Comparison of ENCODE assay signal across 9 cellular contexts in genomic region chr5:95959051-95959963, GRCh38. TPM values are rescaled to one million over a fixed set of nuclear protein-coding genes. Genes with fewer than 3 reads are reported as not detected.
DNase-seq lines count a peak whose midpoint lies in the region; ATAC-seq and FAIRE-seq lines count a peak whose summit lies in the region.
"Had no signal": no experiment of that assay in that cellular context is flagged by ENCODE, and none has a peak within 500 bp of the region (broad histone marks: within the 10 kb centered on the region; RNA-seq: fewer than 3 reads in every experiment).

No MANE protein-coding gene starts in this region.

- H3K27ac Mint-ChIP-seq in activated T-helper 17 cell treated with anti-CD3 and anti-CD28 coated beads, Interleukin-2, amount 50 U/mL, for 72 hours: peak overlapping the region; percentile 100
- H3K27ac Mint-ChIP-seq in stimulated activated naive B cell treated with anti-CD40 and anti-IgM and Interleukin-4, amounts not matched to agents 10 μg/mL and 1 μg/mL and 100 μg/mL, for 72 hours: no peak overlapping the region

- peak overlapping the region; percentile 99 for H3K4me3 Mint-ChIP-seq in activated T-helper 17 cell treated with anti-CD3 and anti-CD28 coated beads, Interleukin-2, amount 50 U/mL, for 72 hours
- H3K4me3 Mint-ChIP-seq in stimulated activated naive B cell treated with anti-CD40 and anti-IgM and Interleukin-4, amounts not matched to agents 10 μg/mL and 1 μg/mL and 100 μg/mL, for 72 hours: peak overlapping the region; percentile 95 to 99

- H3K36me3 Mint-ChIP-seq in activated T-helper 17 cell treated with anti-CD3 and anti-CD28 coated beads, Interleukin-2, amount 50 U/mL, for 72 hours (ENCODE audit: low read depth): peaks cover 79% of the 10 kb centered on the region
- peaks cover 10 to 27% of the 10 kb centered on the region in 2 donors for H3K36me3 Mint-ChIP-seq in stimulated activated naive B cell treated with anti-CD40 and anti-IgM and Interleukin-4, amounts not matched to agents 10 μg/mL and 1 μg/mL and 100 μg/mL, for 72 hours

- H3K27me3 Mint-ChIP-seq in activated T-helper 17 cell treated with anti-CD3 and anti-CD28 coated beads, Interleukin-2, amount 50 U/mL, for 72 hours: no peaks in the 10 kb centered on the region
- peaks cover 0 to 7% of the 10 kb centered on the region in 2 donors for H3K27me3 Mint-ChIP-seq in stimulated activated naive B cell treated with anti-CD40 and anti-IgM and Interleukin-4, amounts not matched to agents 10 μg/mL and 1 μg/mL and 100 μg/mL, for 72 hours

- peak; percentile 40 for DNase-seq in DMS53 (lab: John Stamatoyannopoulos, UW)
- no peak for DNase-seq in DMS53 treated with DMSO at 0.1 percent for 48 hours (lab: John Stamatoyannopoulos, UW; ENCODE audit: unreplicated experiment)
- peak; percentile 17 for DNase-seq in iPS-NIHi11 (ENCODE audit: low spot score)
- no peak for DNase-seq in stimulated activated naive B cell treated with anti-CD40 and anti-IgM and Interleukin-4, amounts not matched to agents 10 μg/mL and 1 μg/mL and 100 μg/mL, for 72 hours
- no peak for DNase-seq in NCI-H446 treated with DMSO at 0.1 percent for 48 hours (lab: John Stamatoyannopoulos, UW)
- no peak for DNase-seq in urothelium cell line (ENCODE audit: low spot score)
- DNase-seq in NCI-H187 (lab: John Stamatoyannopoulos, UW): no peak

- no peaks in the 10 kb centered on the region for H3K9me3 Mint-ChIP-seq in activated T-helper 17 cell treated with anti-CD3 and anti-CD28 coated beads, Interleukin-2, amount 50 U/mL, for 72 hours
- H3K9me3 Mint-ChIP-seq in stimulated activated naive B cell treated with anti-CD40 and anti-IgM and Interleukin-4, amounts not matched to agents 10 μg/mL and 1 μg/mL and 100 μg/mL, for 72 hours: peaks cover 0 to 2% of the 10 kb centered on the region in 2 donors

- no peak for FAIRE-seq in urothelium cell line (lab: Jason Lieb, UNC)
- FAIRE-seq: A204.1 had no signal

- peaks cover 58% of the 10 kb centered on the region for H3K4me1 Mint-ChIP-seq in activated T-helper 17 cell treated with anti-CD3 and anti-CD28 coated beads, Interleukin-2, amount 50 U/mL, for 72 hours
- H3K4me1 Mint-ChIP-seq in stimulated activated naive B cell treated with anti-CD40 and anti-IgM and Interleukin-4, amounts not matched to agents 10 μg/mL and 1 μg/mL and 100 μg/mL, for 72 hours: peaks cover 37 to 51% of the 10 kb centered on the region in 2 donors

- ATAC-seq in activated T-helper 17 cell treated with anti-CD3 and anti-CD28 coated beads, Interleukin-2, amount 50 U/mL, for 72 hours (replicated peaks): no peak
- no peak for ATAC-seq in stimulated activated naive B cell treated with anti-CD40 and anti-IgM and Interleukin-4, amounts not matched to agents 10 μg/mL and 1 μg/mL and 100 μg/mL, for 72 hours (replicated peaks)

RNA-seq across cellular contexts. Expression of gene ELL2, which starts 2.3 kb away (rescaled TPM):
- 100 to 1,000 TPM; 159 to 172 TPM for total RNA-seq in activated T-helper 17 cell treated with anti-CD3 and anti-CD28 coated beads, Interleukin-2, amount 50 U/mL, for 72 hours

Comparison
In these comparisons a context has a peak if more than half of its experiments do, and no peak if none do; other contexts are left out.
1. DNase-seq: peak in DMS53 (single experiment) and iPS-NIHi11 (single experiment); none in DMS53 treated with DMSO at 0.1 percent for 48 hours (single experiment), stimulated activated naive B cell treated with anti-CD40 and anti-IgM and Interleukin-4, amounts not matched to agents 10 μg/mL and 1 μg/mL and 100 μg/mL, for 72 hours (single experiment), NCI-H446 treated with DMSO at 0.1 percent for 48 hours (single experiment), urothelium cell line (single experiment) and NCI-H187 (0 of 2).